8 cellular contexts compared by ENCODE assay signal in the genomic region with DNA sequence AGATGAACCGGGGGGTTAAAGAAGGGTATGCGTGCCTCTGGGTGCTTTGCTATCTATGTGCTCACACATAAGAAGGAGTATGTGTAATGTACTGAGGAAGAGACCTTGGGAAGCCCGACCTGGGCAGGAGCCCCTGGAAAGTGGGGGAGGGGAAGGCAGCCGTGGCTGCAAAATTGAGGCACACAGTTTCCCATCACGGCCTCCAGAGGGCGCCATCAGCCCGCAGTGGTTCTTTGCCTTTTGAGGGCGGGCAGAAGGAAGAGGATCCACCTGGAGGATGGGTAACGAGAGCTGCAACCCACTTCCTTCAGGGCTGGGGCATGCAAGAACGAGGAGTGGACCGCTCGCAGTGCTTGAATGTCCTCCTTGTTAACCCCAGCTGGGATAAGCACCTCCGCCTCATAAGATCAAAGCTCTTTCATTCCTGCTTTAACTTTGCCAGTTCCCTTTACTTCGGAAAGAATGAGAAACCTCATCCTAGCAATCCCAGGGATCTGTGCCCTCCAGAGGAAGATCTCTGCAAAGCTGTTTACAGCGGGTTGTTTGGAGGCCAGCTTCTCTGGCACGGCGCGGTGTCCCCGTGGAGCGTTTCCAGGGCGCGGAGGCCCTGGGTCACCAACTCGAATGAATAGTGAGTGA.
DNase-seq lines count a peak whose midpoint lies in the region; ATAC-seq, FAIRE-seq and TF ChIP-seq lines count a peak whose summit lies in the region.

No MANE protein-coding gene starts in this region.

- peak overlapping the region; percentile 66 to 68 for H3K4me3 Mint-ChIP-seq in H9
- peak overlapping the region; percentile 75 for H3K4me3 Mint-ChIP-seq in activated naive CD4-positive, alpha-beta T cell treated with anti-CD3 and anti-CD28 coated beads, Interleukin-2, amount 50 U/mL, for 24 hours

- no peak for FAIRE-seq in pancreas (lab: Jason Lieb, UNC)

- TF ChIP-seq CTCF in H9 (conservative IDR thresholded peaks at IDR 0.05) (peak; percentile 98), MM.1S (IDR thresholded peaks at IDR 0.05; ENCODE audit: low read length) (peak; percentile 89), pancreas (IDR thresholded peaks at IDR 0.05) (peak; percentile 70 to 87 (median 82)), thyroid gland (IDR thresholded peaks at IDR 0.05) (peak; percentile 66 to 87 (median 75))

- H3K4me1 Mint-ChIP-seq in H9 = peaks cover 9 to 11% of the 10 kb centered on the region in 2 experiments
- H3K4me1 Mint-ChIP-seq in activated naive CD4-positive, alpha-beta T cell treated with anti-CD3 and anti-CD28 coated beads, Interleukin-2, amount 50 U/mL, for 24 hours = peaks cover 10% of the 10 kb centered on the region

- H3K9me3 Mint-ChIP-seq in H9 = no peaks in the 10 kb centered on the region; a peak in 1 of 5 replicates
- H3K9me3 Mint-ChIP-seq in activated naive CD4-positive, alpha-beta T cell treated with anti-CD3 and anti-CD28 coated beads, Interleukin-2, amount 50 U/mL, for 24 hours = no peaks in the 10 kb centered on the region

- H4K8ac ChIP-seq in H9 (replicated peaks; ENCODE audit: insufficient read length, low read depth, low read length) = no peak overlapping the region

- no peak overlapping the region for H2AK5ac ChIP-seq in H9 (ENCODE audit: insufficient read length, low read length)

- H3K4me3 ChIP-seq in MM.1S (ENCODE audit: low read length) = peak overlapping the region; percentile 58
- H3K4me3 ChIP-seq in pancreas = peak overlapping the region in 2 of 4 donors; percentile 18 to 23
- H3K4me3 ChIP-seq in thyroid gland (replicated peaks in 1 of 3) = no peak overlapping the region

- no peak overlapping the region for H3K23ac ChIP-seq in H9 (ENCODE audit: insufficient read length, low read depth, low read length)

- DNase-seq in ELF-1 (ENCODE audit: low read depth, low spot score) = peak; percentile 96
- DNase-seq in H9 = peak; percentile 94
- DNase-seq in MM.1S = peak; percentile 82
- DNase-seq in SK-N-DZ (ENCODE audit: low spot score) = peak; percentile 85
- DNase-seq in Right ventricle myocardium superior = peak; percentile 79
- peak; percentile 52 to 87 (median 70) for DNase-seq in pancreas
- peak; percentile 64 to 73 for DNase-seq in thyroid gland

- no peak overlapping the region for H2BK12ac ChIP-seq in H9 (ENCODE audit: insufficient read length, low read depth, low read length)

- no peak for TF ChIP-seq POLR2A in thyroid gland (IDR thresholded peaks at IDR 0.05)

- ATAC-seq in Right ventricle myocardium superior (ENCODE audit: poor library complexity) = peak; percentile 91
- ATAC-seq in pancreas = peak; percentile 78 to 99 (median 94)

- H3K18ac ChIP-seq in H9 (ENCODE audit: insufficient read length, low read depth, low read length) = no peak overlapping the region

- H3K27ac Mint-ChIP-seq in H9 = no peak overlapping the region; a peak in 1 of 7 replicates
- peak overlapping the region; percentile 13 for H3K27ac Mint-ChIP-seq in activated naive CD4-positive, alpha-beta T cell treated with anti-CD3 and anti-CD28 coated beads, Interleukin-2, amount 50 U/mL, for 24 hours

- H3F3A ChIP-seq in MM.1S (ENCODE audit: insufficient read depth, low read length) = no peaks in the 10 kb centered on the region

- no peak overlapping the region for H3K9ac ChIP-seq in H9 (ENCODE audit: extremely low read depth, insufficient read length, low read length)
- no peak overlapping the region for H3K9ac ChIP-seq in MM.1S (ENCODE audit: low read length)

- H3K9me2 ChIP-seq in MM.1S (replicated peaks; ENCODE audit: insufficient read depth, low read length) = no peaks in the 10 kb centered on the region

- H3K14ac ChIP-seq in H9 (ENCODE audit: insufficient read depth, low read length) = no peak overlapping the region

- H2BK20ac ChIP-seq in H9 (ENCODE audit: low read depth, low read length, poor library complexity, severe bottlenecking) = no peak overlapping the region

- H3K79me2 ChIP-seq in H9 (ENCODE audit: insufficient read depth, low read length) = no peaks in the 10 kb centered on the region
- no peaks in the 10 kb centered on the region for H3K79me2 ChIP-seq in MM.1S (ENCODE audit: low read length)

- no peak overlapping the region for H2BK15ac ChIP-seq in H9 (ENCODE audit: low read depth, low read length)

- H3K4me2 ChIP-seq in H9 (ENCODE audit: insufficient read depth, insufficient read length, low read length) = peak overlapping the region; percentile 28
- H3K4me2 ChIP-seq in MM.1S (ENCODE audit: low read depth, low read length) = peak overlapping the region; percentile 67

- intact Hi-C loops in Right ventricle myocardium superior (cut with DNase I) = loop anchor here (10.0 kb wide), 1 partner anchor 86 kb away; no protein-coding TSS in a partner anchor
- intact Hi-C loops in pancreas (cut with DNase I) = no loop called here
- intact Hi-C loops in thyroid gland (cut with DNase I) = no loop called here

- H3K4me1 ChIP-seq in H9 (ENCODE audit: insufficient read depth, low read length) (no peaks in the 10 kb centered on the region; the same call in 1 of the 2 replicates), MM.1S (ENCODE audit: low read length) (peaks cover 11% of the 10 kb centered on the region; the same call in 1 of the 2 replicates), pancreas (no peaks in the 10 kb centered on the region), thyroid gland (no peaks in the 10 kb centered on the region)

- no peaks in the 10 kb centered on the region for H3K23me2 ChIP-seq in H9 (ENCODE audit: insufficient read length, low read depth, low read length, poor library complexity, severe bottlenecking)

- H3K36me3 Mint-ChIP-seq in H9 (ENCODE audit: insufficient read depth in 1 of 3, low read depth in 3 of 3) = no peaks in the 10 kb centered on the region
- H3K36me3 Mint-ChIP-seq in activated naive CD4-positive, alpha-beta T cell treated with anti-CD3 and anti-CD28 coated beads, Interleukin-2, amount 50 U/mL, for 24 hours = no peaks in the 10 kb centered on the region

- H3T11ph ChIP-seq in H9 (ENCODE audit: low read length) = no peak overlapping the region

- H4K5ac ChIP-seq in H9 (ENCODE audit: insufficient read length, low read depth, low read length) = no peak overlapping the region

- H3K79me1 ChIP-seq in H9 (ENCODE audit: insufficient read depth, low read depth, low read length, poor library complexity, severe bottlenecking) = no peaks in the 10 kb centered on the region

- no peaks in the 10 kb centered on the region for H3K9me3 ChIP-seq in H9 (ENCODE audit: control insufficient read depth, low read depth, low read length)
- H3K9me3 ChIP-seq in MM.1S (replicated peaks; ENCODE audit: insufficient read depth, low read length) = no peaks in the 10 kb centered on the region
- no peaks in the 10 kb centered on the region for H3K9me3 ChIP-seq in pancreas
- H3K9me3 ChIP-seq in thyroid gland = no peaks in the 10 kb centered on the region

- WGBS in H9 (ENCODE audit: extremely low coverage, insufficient read length, low lambda C conversion rate) = no CpG with 5 or more reads among the region's 23 CpGs
- 5 to 17% methylated on average over 23 of the region's 23 CpGs for WGBS in pancreas, 2 donors
- 2 to 6% methylated on average over 23 of the region's 23 CpGs for WGBS in thyroid gland, 2 donors

- H3K27me3 ChIP-seq in H9 (ENCODE audit: insufficient read depth, low read length) = no peaks in the 10 kb centered on the region
- no peaks in the 10 kb centered on the region for H3K27me3 ChIP-seq in MM.1S (replicated peaks; ENCODE audit: insufficient read depth, low read length)
- H3K27me3 ChIP-seq in pancreas = no peaks in the 10 kb centered on the region
- no peaks in the 10 kb centered on the region for H3K27me3 ChIP-seq in thyroid gland

- H2AFZ ChIP-seq in H9 (ENCODE audit: low read length) (no peak overlapping the region), MM.1S (ENCODE audit: low read length) (peak overlapping the region; percentile 87)

- no peaks in the 10 kb centered on the region for H4K20me1 ChIP-seq in H9 (ENCODE audit: control insufficient read depth, insufficient read depth, insufficient read length)
- H4K20me1 ChIP-seq in MM.1S (ENCODE audit: insufficient read depth, low read length) = no peaks in the 10 kb centered on the region

- H2BK5ac ChIP-seq in H9 (ENCODE audit: insufficient read length, low read length) = no peak overlapping the region

- H2BK120ac ChIP-seq in H9 (ENCODE audit: low read depth, low read length, poor library complexity, severe bottlenecking) = no peak overlapping the region

- no peak overlapping the region for H3K56ac ChIP-seq in H9 (ENCODE audit: insufficient read length, low read depth, low read length)

- H3K36me3 ChIP-seq in MM.1S (replicated peaks; ENCODE audit: insufficient read depth, low read length) (no peaks in the 10 kb centered on the region), pancreas (no peaks in the 10 kb centered on the region), thyroid gland (no peaks in the 10 kb centered on the region)

- H3K4ac ChIP-seq in H9 (ENCODE audit: low read depth, low read length) = no peak overlapping the region

- H3K27me3 Mint-ChIP-seq in H9 (ENCODE audit: low read depth) = peaks cover 2% of the 10 kb centered on the region
- peaks cover 4% of the 10 kb centered on the region for H3K27me3 Mint-ChIP-seq in activated naive CD4-positive, alpha-beta T cell treated with anti-CD3 and anti-CD28 coated beads, Interleukin-2, amount 50 U/mL, for 24 hours

- H3K27ac ChIP-seq in H9 (ENCODE audit: insufficient read length, low read depth, low read length) (no peak overlapping the region), MM.1S (ENCODE audit: low read length) (no peak overlapping the region), pancreas (no peak overlapping the region), thyroid gland (no peak overlapping the region)

- H4K91ac ChIP-seq in H9 (ENCODE audit: insufficient read length, low read depth, low read length) = no peak overlapping the region
